1 cellular context compared by ENCODE assay signal in the genomic region with DNA sequence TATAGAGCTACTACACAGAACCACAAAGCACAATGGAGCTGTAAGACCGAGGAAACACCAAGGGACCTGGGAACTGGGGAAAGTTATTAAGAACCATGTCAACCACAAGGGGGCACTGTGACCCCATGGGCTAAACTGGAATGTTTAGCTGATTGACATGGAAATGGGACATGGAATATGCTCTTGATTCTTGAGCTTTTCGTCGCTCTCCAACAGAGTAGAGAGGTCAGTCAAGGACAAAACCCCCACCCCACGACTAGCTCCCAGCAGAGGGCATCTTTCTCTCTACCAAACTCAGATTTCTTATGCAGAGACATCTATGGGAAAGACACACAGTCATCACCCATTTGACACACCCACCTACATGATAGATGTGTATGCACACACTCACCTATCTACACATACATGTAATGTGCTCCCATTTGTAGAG.
TF ChIP-seq lines count a peak whose summit lies in the region.

No MANE protein-coding gene starts in this region.

TF ChIP-seq in SK-N-SH, 30 proteins besides CTCF, POLR2A, EP300 and RAD21 (continued from another document):
- TF ChIP-seq, protein P1, sequence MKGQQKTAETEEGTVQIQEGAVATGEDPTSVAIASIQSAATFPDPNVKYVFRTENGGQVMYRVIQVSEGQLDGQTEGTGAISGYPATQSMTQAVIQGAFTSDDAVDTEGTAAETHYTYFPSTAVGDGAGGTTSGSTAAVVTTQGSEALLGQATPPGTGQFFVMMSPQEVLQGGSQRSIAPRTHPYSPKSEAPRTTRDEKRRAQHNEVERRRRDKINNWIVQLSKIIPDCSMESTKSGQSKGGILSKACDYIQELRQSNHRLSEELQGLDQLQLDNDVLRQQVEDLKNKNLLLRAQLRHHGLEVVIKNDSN (IDR thresholded peaks at IDR 0.05; ENCODE audit: borderline replicate concordance, low read depth) = no peak
